8 cellular contexts compared by ENCODE assay signal in the genomic region with DNA sequence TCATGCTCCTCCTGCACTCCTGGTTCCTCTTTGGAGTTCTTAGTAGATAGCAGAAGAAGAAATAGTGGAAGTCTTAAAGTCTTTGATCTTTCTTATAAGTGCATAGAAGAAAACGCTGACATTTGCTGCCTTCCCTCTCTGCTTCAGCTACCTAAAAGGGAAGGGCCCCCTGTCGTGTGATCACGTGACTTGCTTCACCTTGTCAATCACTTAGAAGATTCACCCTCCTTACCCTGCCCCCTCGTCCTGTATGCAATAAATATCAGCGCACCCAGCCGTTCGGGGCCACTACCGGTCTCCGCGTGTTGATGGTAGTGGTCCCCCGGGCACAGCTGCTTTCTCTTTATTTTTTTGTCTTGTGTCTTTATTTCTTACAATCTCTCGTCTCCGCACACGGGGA. TPM values are rescaled to one million over a fixed set of nuclear protein-coding genes. Genes with fewer than 3 reads are reported as not detected.
DNase-seq lines count a peak whose midpoint lies in the region; ATAC-seq and TF ChIP-seq lines count a peak whose summit lies in the region.
"Not testable (repeated sequence)": the region's sequence is repeated elsewhere in the genome, so short reads cannot be mapped to it uniquely, and the experiment has no call there.

No MANE protein-coding gene starts in this region.

- not testable (repeated sequence) for H3K4me2 ChIP-seq in GM23338

- not testable (repeated sequence) for H3K9ac ChIP-seq in HUES64 (ENCODE audit: low read depth, low read length)
- H3K9ac ChIP-seq in endodermal cell (ENCODE audit: extremely low read depth, low read length, poor library complexity, severe bottlenecking) (peak overlapping the region; percentile 34), iPS-20b (ENCODE audit: low read depth, low read length) (peak overlapping the region; percentile 27; the same call in 1 of the 2 replicates)

- not testable (repeated sequence) for H3F3A ChIP-seq in GM23338 (replicated peaks; ENCODE audit: low read depth)

- H3K4me3 ChIP-seq in GM23338; endodermal cell (ENCODE audit: low read length); thyroid gland (replicated peaks in 1 of 3): not testable (repeated sequence)
- H3K4me3 ChIP-seq in HUES64 (ENCODE audit: low read length) (peak overlapping the region; percentile 18; the same call in 1 of the 2 replicates), iPS-20b (ENCODE audit: low read length) (peak overlapping the region; percentile 33; the same call in 1 of the 2 replicates)

- H3K27me3 Mint-ChIP-seq in GM23338 (ENCODE audit: insufficient read depth, low read depth, poor library complexity); endodermal cell (ENCODE audit: insufficient read depth); neural crest cell (ENCODE audit: low read depth); osteocyte (ENCODE audit: unreplicated experiment): not testable (repeated sequence)

- TF ChIP-seq CTCF in GM23338 (conservative IDR thresholded peaks at IDR 0.05; ENCODE audit: low read depth in 2 of 2); endodermal cell (conservative IDR thresholded peaks at IDR 0.05); neural crest cell (conservative IDR thresholded peaks at IDR 0.05); osteocyte (IDR thresholded peaks at IDR 0.05); thyroid gland (IDR thresholded peaks at IDR 0.05): not testable (repeated sequence)

- not testable (repeated sequence) for H3K9me3 Mint-ChIP-seq in GM23338; endodermal cell; neural crest cell; osteocyte (ENCODE audit: unreplicated experiment)

- H2AFZ ChIP-seq in GM23338 = not testable (repeated sequence)

- H3K36me3 ChIP-seq in GM23338 (ENCODE audit: insufficient read depth); thyroid gland: not testable (repeated sequence)
- peaks cover 18% of the 10 kb centered on the region for H3K36me3 ChIP-seq in HUES64 (ENCODE audit: insufficient read depth, low read length)
- H3K36me3 ChIP-seq in endodermal cell (ENCODE audit: control insufficient read depth, insufficient read depth, low read length) = peaks cover 19% of the 10 kb centered on the region
- H3K36me3 ChIP-seq in iPS-20b (ENCODE audit: insufficient read depth, low read depth, low read length) = peaks cover 20% of the 10 kb centered on the region; the same call in 1 of the 2 replicates

- not testable (repeated sequence) for H3K4me3 Mint-ChIP-seq in GM23338; neural crest cell; osteocyte (ENCODE audit: unreplicated experiment)
- H3K4me3 Mint-ChIP-seq in endodermal cell = peak overlapping the region; percentile 7

- H3K36me3 Mint-ChIP-seq in GM23338 (ENCODE audit: low read depth) (peaks cover 28% of the 10 kb centered on the region), endodermal cell (ENCODE audit: low read depth) (peaks cover 36% of the 10 kb centered on the region), osteocyte (ENCODE audit: unreplicated experiment) (peaks cover 16% of the 10 kb centered on the region)
- not testable (repeated sequence) for H3K36me3 Mint-ChIP-seq in neural crest cell (ENCODE audit: low read depth)

- H3K4me1 Mint-ChIP-seq in GM23338 (peaks cover 13% of the 10 kb centered on the region), osteocyte (ENCODE audit: unreplicated experiment) (peaks cover 11% of the 10 kb centered on the region)
- H3K4me1 Mint-ChIP-seq in endodermal cell, neural crest cell: not testable (repeated sequence)

- not testable (repeated sequence) for H3K4me1 ChIP-seq in GM23338 (ENCODE audit: insufficient read depth); HUES64 (ENCODE audit: insufficient read depth, low read length); endodermal cell (ENCODE audit: control insufficient read depth, insufficient read depth, low read length); iPS-20b (ENCODE audit: insufficient read depth, low read length); thyroid gland

- intact Hi-C loops in thyroid gland (cut with DNase I) = not testable (repeated sequence)

- 25% methylated on average over 14 of the region's 14 CpGs for WGBS in HUES64
- WGBS in endodermal cell (ENCODE audit: insufficient coverage in 1 of 2, insufficient read length in 1 of 2), 2 experiments = 55 to 64% methylated on average over 10 to 14 of the region's 14 CpGs
- WGBS in thyroid gland, 2 donors = 48 to 60% methylated on average over 14 of the region's 14 CpGs

- H3K27ac Mint-ChIP-seq in GM23338 = peak overlapping the region; percentile 30; the same call in 1 of the 2 replicates
- H3K27ac Mint-ChIP-seq in endodermal cell = peak overlapping the region; percentile 20
- peak overlapping the region; percentile 59 for H3K27ac Mint-ChIP-seq in neural crest cell (ENCODE audit: unreplicated experiment)
- H3K27ac Mint-ChIP-seq in osteocyte (ENCODE audit: unreplicated experiment) = not testable (repeated sequence)

- not testable (repeated sequence) for H3K27me3 ChIP-seq in GM23338 (ENCODE audit: insufficient read depth); HUES64 (ENCODE audit: insufficient read depth, low read length); endodermal cell (ENCODE audit: control insufficient read depth, insufficient read depth, low read length, poor library complexity, severe bottlenecking); iPS-20b (ENCODE audit: insufficient read depth, low read length); thyroid gland

- H3K27ac ChIP-seq in GM23338 (ENCODE audit: low read depth); HUES64 (ENCODE audit: low read depth, low read length); endodermal cell (ENCODE audit: low read depth, low read length); iPS-20b (ENCODE audit: low read length); thyroid gland: not testable (repeated sequence)

- not testable (repeated sequence) for TF ChIP-seq POLR2A in thyroid gland (IDR thresholded peaks at IDR 0.05)

- not testable (repeated sequence) for DNase-seq in GM23338 (ENCODE audit: low spot score); neural crest cell (ENCODE audit: low read depth, low spot score)
- peak; percentile 25 for DNase-seq in activated CD8-positive, alpha-beta memory T cell treated with anti-CD3 and anti-CD28 coated beads, Interleukin-2, amount 50 U/mL, for 48 hours
- DNase-seq in endodermal cell = peak; percentile 71
- peak; percentile 49 for DNase-seq in osteocyte (ENCODE audit: extremely low spot score, unreplicated experiment)
- peak; percentile 28 to 47 for DNase-seq in thyroid gland

- not testable (repeated sequence) for H3K9me2 ChIP-seq in GM23338 (ENCODE audit: insufficient read depth)

- not testable (repeated sequence) for H4K20me1 ChIP-seq in GM23338 (replicated peaks; ENCODE audit: insufficient read depth)

- peaks cover 13% of the 10 kb centered on the region; the same call in 1 of the 2 replicates for H3K79me2 ChIP-seq in GM23338 (replicated peaks; ENCODE audit: insufficient read depth)

- not testable (repeated sequence) for H3K9me3 ChIP-seq in HUES64 (ENCODE audit: insufficient read depth, low read depth, low read length); endodermal cell (ENCODE audit: control insufficient read depth, low read length); iPS-20b (ENCODE audit: insufficient read depth, low read depth, low read length); thyroid gland

- ATAC-seq in GM23338 = 0 out of 3 replicates have a peak, but pooled peaks have one; percentile 15

RNA-seq across cellular contexts. Expression of a gene that starts 41.0 kb away (rescaled TPM):
- 18.3 and 19.3 TPM in 2 replicates for total RNA-seq in GM23338 (2014; rRNA removed; shearing (Covaris generic))
- 12.4 and 13.0 TPM in 2 replicates for polyA plus RNA-seq in GM23338 (2016; fragmentation: Nextera tagmentation; extraction: Ambion mirVana)
- polyA plus RNA-seq in HUES64 (2013, experiment 1 of 2) = 11.2 TPM
- 9.3 TPM for polyA plus RNA-seq in HUES64 (2013, experiment 2 of 2)
- total RNA-seq in endodermal cell (10 to 100 TPM; 31.5 to 33.8 TPM), neural crest cell (27.7 and 33.3 TPM in 2 replicates), osteocyte (17.7 and 19.3 TPM in 2 replicates), thyroid gland (10 to 100 TPM; 11.2 to 23.1 (median 13.7) TPM)
- polyA plus RNA-seq in endodermal cell (2013, experiment 1 of 2) = 16.9 TPM
- polyA plus RNA-seq in endodermal cell (2013, experiment 2 of 2) = 13.9 TPM

RNA-seq across cellular contexts. Expression of a gene that starts 41.2 kb away (rescaled TPM):
- 32.7 and 42.4 TPM in 2 replicates for total RNA-seq in GM23338 (2014; rRNA removed; shearing (Covaris generic))
- 54.7 and 58.5 TPM in 2 replicates for polyA plus RNA-seq in GM23338 (2016; fragmentation: Nextera tagmentation; extraction: Ambion mirVana)
- 29.0 TPM for polyA plus RNA-seq in HUES64 (2013, experiment 1 of 2)
- 31.7 TPM for polyA plus RNA-seq in HUES64 (2013, experiment 2 of 2)
- total RNA-seq in endodermal cell = 10 to 100 TPM; 22.7 to 32.7 TPM
- 25.4 TPM for polyA plus RNA-seq in endodermal cell (2013, experiment 1 of 2)
- polyA plus RNA-seq in endodermal cell (2013, experiment 2 of 2) = 23.8 TPM
- total RNA-seq in neural crest cell = 36.4 and 40.4 TPM in 2 replicates
- 21.4 and 22.0 TPM in 2 replicates for total RNA-seq in osteocyte
- total RNA-seq in thyroid gland = 10 to 100 TPM in 2 of 4 donors, 1 to 10 TPM in 2; 9.3 to 22.4 (median 10.1) TPM
